8 cellular contexts compared by ENCODE assay signal in the genomic region with DNA sequence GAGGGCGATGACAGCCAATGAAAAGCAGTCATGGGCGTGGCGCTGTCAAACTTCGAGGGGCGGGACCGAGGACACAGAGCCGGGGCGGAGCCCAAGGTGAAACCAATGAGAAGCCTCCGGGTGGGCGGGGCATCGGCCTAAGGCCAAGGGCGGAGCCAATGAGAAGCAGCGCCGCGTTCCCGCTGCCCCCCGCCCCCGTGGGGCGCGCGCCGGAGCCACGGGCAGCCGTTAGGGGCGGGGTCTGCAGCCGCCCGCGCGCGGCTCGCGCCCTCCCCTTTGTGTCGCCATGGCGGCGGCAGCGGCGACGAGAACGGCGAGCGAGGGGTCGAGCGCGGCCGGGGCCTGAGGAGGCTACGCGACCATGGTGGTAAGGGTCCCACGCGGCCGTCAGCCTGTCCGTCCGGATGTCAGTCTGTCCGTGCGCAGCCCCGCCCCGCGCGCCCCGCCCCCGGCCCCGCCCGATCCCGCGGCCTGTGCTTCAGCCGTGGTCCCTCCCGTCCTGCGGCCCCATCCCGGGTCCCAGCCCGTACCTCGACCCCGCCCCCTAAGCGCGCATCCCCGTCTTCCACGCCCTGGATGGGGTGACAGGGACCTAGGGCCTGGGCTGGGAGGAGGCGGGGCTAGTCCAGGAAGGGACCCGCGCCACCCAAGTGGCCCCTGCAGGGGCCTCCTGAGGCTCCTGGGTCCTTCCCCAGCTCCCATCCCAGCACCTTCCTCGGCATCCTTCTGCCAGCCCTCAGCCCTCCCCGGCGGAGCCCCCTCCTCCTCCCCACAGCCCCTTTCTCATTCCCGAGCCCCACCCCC.
A peak's percentile ranks its signal among the peaks of the same experiment; 100 is the strongest.
DNase-seq lines count a peak whose midpoint lies in the region; ATAC-seq and FAIRE-seq lines count a peak whose summit lies in the region.

ARHGAP33 (plus strand) TSS at position 267 of the 804 bp plus-strand sequence; CDS start at position 362, 95 bp downstream.

- FAIRE-seq in islet of Langerhans (lab: Jason Lieb, UNC): peak; percentile 13

- DNase-seq in AG20443 (ENCODE audit: low spot score) (peak; percentile 99), NCI-H446 (lab: John Stamatoyannopoulos, UW) (peak; percentile 96 to 100)
- DNase-seq in activated CD4-positive, CD25-positive, alpha-beta regulatory T cell (lab: John Stamatoyannopoulos, UW): peak; percentile 94 to 98 (median 97)
- peak; percentile 97 for DNase-seq in central memory CD4-positive, alpha-beta T cell
- peak; percentile 97 to 100 for DNase-seq in stimulated activated CD4-positive, alpha-beta T cell treated with anti-CD3 and anti-CD28 coated beads, Interleukin-12 subunit alpha, Interleukin-12 subunit beta, amount 100 ng/mL, for 24 hours (ENCODE audit: low read depth in 2 of 2)

- ATAC-seq in GM19043 (IDR thresholded peaks at IDR 0.05; ENCODE audit: low read depth, unreplicated experiment) (peak; percentile 89), HG03354 (IDR thresholded peaks at IDR 0.05; ENCODE audit: poor library complexity, severe bottlenecking, unreplicated experiment) (peak; percentile 92)

Comparison
In these comparisons a context has a peak if more than half of its experiments do, and no peak if none do; other contexts are left out.
1. Peak in every context shown above with its lines: DNase-seq and ATAC-seq.